ENCODE assay signal across 14 cellular contexts in the genomic region with DNA sequence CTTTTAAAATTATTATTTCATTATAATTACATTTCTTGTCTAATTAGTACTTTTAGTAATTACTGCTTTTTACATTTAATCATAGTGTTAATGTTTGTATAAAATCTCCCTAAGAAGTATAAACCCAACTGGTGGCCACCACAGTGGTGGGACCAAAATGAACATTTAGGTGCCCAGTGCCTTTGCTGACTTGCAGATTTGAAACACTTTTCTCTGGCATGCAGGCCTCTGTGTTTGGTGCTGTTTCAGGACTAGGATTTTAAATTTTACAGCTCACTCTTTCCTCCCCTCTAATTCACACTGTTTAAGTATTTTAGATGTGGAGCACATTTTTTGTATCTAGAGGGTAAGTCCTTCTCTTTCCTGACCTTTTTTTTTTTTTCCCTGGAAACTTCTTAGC. TPM values are rescaled to one million over a fixed set of nuclear protein-coding genes. Genes with fewer than 3 reads are reported as not detected.
A peak's percentile ranks its signal among the peaks of the same experiment; 100 is the strongest.
DNase-seq lines count a peak whose midpoint lies in the region; ATAC-seq, FAIRE-seq and TF ChIP-seq lines count a peak whose summit lies in the region.
"Had no signal": no experiment of that assay in that cellular context is flagged by ENCODE, and none has a peak within 500 bp of the region (broad histone marks: within the 10 kb centered on the region; RNA-seq: fewer than 3 reads in every experiment).

No MANE protein-coding gene starts in this region.

- peaks cover 0 to 33% (median 19%) of the 10 kb centered on the region in 11 experiments; a peak in 21 of 22 replicates for H3K9me3 ChIP-seq in BLaER1 treated with 17β-estradiol and CSF1 and Interleukin-3, amounts not matched to agents 10 nM and 100 nM (replicated peaks in 1 of 11)
- H3K9me3 ChIP-seq in H9 (ENCODE audit: control insufficient read depth, low read depth, low read length) (no peaks in the 10 kb centered on the region), K562 (replicated peaks; ENCODE audit: control insufficient read depth, insufficient read depth, low read depth, low read length) (no peaks in the 10 kb centered on the region)
- H3K9me3 ChIP-seq: prostate gland had no signal

- peaks cover 17% of the 10 kb centered on the region for H3K79me2 ChIP-seq in H9 (ENCODE audit: insufficient read depth, low read length)
- H3K79me2 ChIP-seq in K562 (ENCODE audit: control insufficient read depth, insufficient read depth, low read length) = peaks cover 95% of the 10 kb centered on the region

- H2BK5ac ChIP-seq in H9 (ENCODE audit: insufficient read length, low read length) = no peak overlapping the region

- H4K20me1 ChIP-seq in BLaER1 treated with 17β-estradiol and CSF1 and Interleukin-3, amounts not matched to agents 10 nM and 100 nM = peaks cover 0 to 85% (median 37%) of the 10 kb centered on the region in 11 experiments; a peak in 18 of 22 replicates
- H4K20me1 ChIP-seq in H9 (ENCODE audit: control insufficient read depth, insufficient read depth, insufficient read length) (no peaks in the 10 kb centered on the region), K562 (replicated peaks; ENCODE audit: control insufficient read depth, insufficient read depth, low read length) (0 out of 2 replicates have a peak, but pooled peaks cover 11% of the 10 kb centered on the region)

- no peak overlapping the region for H3K4me3 ChIP-seq in BLaER1 treated with 17β-estradiol and CSF1 and Interleukin-3, amounts not matched to agents 10 nM and 100 nM
- no peak overlapping the region for H3K4me3 ChIP-seq in K562
- H3K4me3 ChIP-seq: prostate gland had no signal

- H3K4me1 ChIP-seq in BLaER1 treated with 17β-estradiol and CSF1 and Interleukin-3, amounts not matched to agents 10 nM and 100 nM = peaks cover 62 to 83% (median 74%) of the 10 kb centered on the region in 10 experiments
- H3K4me1 ChIP-seq in H9 (ENCODE audit: insufficient read depth, low read length) = peaks cover 5% of the 10 kb centered on the region; the same call in 1 of the 2 replicates
- H3K4me1 ChIP-seq in K562 (replicated peaks in 1 of 2; ENCODE audit: control insufficient read depth in 2 of 2, insufficient read depth in 2 of 2, low read length in 2 of 2) = peaks cover 8 to 9% of the 10 kb centered on the region in 2 experiments; a peak in 3 of 5 replicates
- H3K4me1 ChIP-seq: prostate gland had no signal

- H3K9me3 Mint-ChIP-seq in H9 (no peaks in the 10 kb centered on the region), naive B cell (peaks cover 0 to 3% (median 0%) of the 10 kb centered on the region in 7 donors)

- peak overlapping the region; percentile 57 to 84 (median 76) for H3K4me2 ChIP-seq in BLaER1 treated with 17β-estradiol and CSF1 and Interleukin-3, amounts not matched to agents 10 nM and 100 nM
- no peak overlapping the region for H3K4me2 ChIP-seq in H9 (ENCODE audit: insufficient read depth, insufficient read length, low read length)
- no peak overlapping the region for H3K4me2 ChIP-seq in K562 (ENCODE audit: insufficient read depth, low read length)

- no peak for DNase-seq in H9
- DNase-seq in K562 (ENCODE audit: extremely low read depth in 1 of 4, low spot score in 3 of 4) = no peak
- no peak for DNase-seq in naive B cell
- DNase-seq in putamen (ENCODE audit: low spot score) = no peak
- no peak for DNase-seq in GM12891 (ENCODE audit: insufficient read length, low spot score)
- no peak for DNase-seq in SHP77 (lab: John Stamatoyannopoulos, UW)
- DNase-seq: H7, MM.1S, NCI-H2171 had no signal

- H2BK120ac ChIP-seq in H9 (ENCODE audit: low read depth, low read length, poor library complexity, severe bottlenecking) = no peak overlapping the region

- no peak overlapping the region for H2BK20ac ChIP-seq in H9 (ENCODE audit: low read depth, low read length, poor library complexity, severe bottlenecking)

- H4K5ac ChIP-seq in H9 (ENCODE audit: insufficient read length, low read depth, low read length) = no peak overlapping the region

- TF ChIP-seq RAD21 in K562 (CRISPR knock-in tag; conservative IDR thresholded peaks at IDR 0.05 in 1 of 2, IDR thresholded peaks at IDR 0.05 in 1 of 2) = no peak

- BruUV-seq in K562 (replicated peaks; lab: Mats Ljungman, UMichigan) = no TSS peak

- H2BK12ac ChIP-seq in H9 (ENCODE audit: insufficient read length, low read depth, low read length) = no peak overlapping the region

- no peaks in the 10 kb centered on the region for H3K9me1 ChIP-seq in K562 (ENCODE audit: control insufficient read depth, insufficient read depth, low read length)

- no peak overlapping the region for H3K14ac ChIP-seq in H9 (ENCODE audit: insufficient read depth, low read length)

- H3K27ac Mint-ChIP-seq in H9 = peak overlapping the region in 2 of 3 experiments; percentile 63 to 71; a peak in 3 of 7 replicates
- H3K27ac Mint-ChIP-seq in naive B cell = peak overlapping the region in 4 of 6 donors; percentile 57 to 93 (median 66)

- TF ChIP-seq POLR2A in K562 (conservative IDR thresholded peaks at IDR 0.05) (no peak), GM12891 (IDR thresholded peaks at IDR 0.05; ENCODE audit: low read depth, low read length) (no peak)

- TF ChIP-seq EP300 in K562 (IDR thresholded peaks at IDR 0.05; ENCODE audit: low read length) = no peak

- H3K23ac ChIP-seq in H9 (ENCODE audit: insufficient read length, low read depth, low read length) = no peak overlapping the region

- H2AK5ac ChIP-seq in H9 (ENCODE audit: insufficient read length, low read length) = no peak overlapping the region

- peaks cover 11 to 60% (median 42%) of the 10 kb centered on the region in 11 experiments; a peak in 21 of 22 replicates for H3K36me3 ChIP-seq in BLaER1 treated with 17β-estradiol and CSF1 and Interleukin-3, amounts not matched to agents 10 nM and 100 nM
- peaks cover 17% of the 10 kb centered on the region; the same call in 1 of the 3 replicates for H3K36me3 ChIP-seq in K562 (ENCODE audit: control insufficient read depth, insufficient read depth, low read length)
- H3K36me3 ChIP-seq: prostate gland had no signal

- POLR2A ChIA-PET in K562 (lab: Yijun Ruan, JAX) = interaction anchor here (0.6 to 1.7 kb wide), 3 partner anchors 17 to 579 kb away, joined by 3 to 4 read pairs (median 3); no protein-coding TSS in a partner anchor

- in situ Hi-C loops in K562 (cut with MboI) = no loop called here

- peak overlapping the region in 9 of 11 experiments; percentile 46 to 94 (median 66); a peak in 17 of 22 replicates for H3K27ac ChIP-seq in BLaER1 treated with 17β-estradiol and CSF1 and Interleukin-3, amounts not matched to agents 10 nM and 100 nM
- H3K27ac ChIP-seq in H9 (ENCODE audit: insufficient read length, low read depth, low read length) (no peak overlapping the region), K562 (ENCODE audit: extremely low read depth, low read depth, low read length) (no peak overlapping the region)
- H3K27ac ChIP-seq: prostate gland had no signal

- TF ChIP-seq CTCF in H9 (conservative IDR thresholded peaks at IDR 0.05) (no peak), K562 (IDR thresholded peaks at IDR 0.05 in 2 of 3, conservative IDR thresholded peaks at IDR 0.05 in 1 of 3; ENCODE audit: insufficient read depth in 2 of 3, low read depth in 1 of 3, low read length in 3 of 3) (no peak)

- H3K4ac ChIP-seq in H9 (ENCODE audit: low read depth, low read length) = no peak overlapping the region

- H3K4me1 Mint-ChIP-seq in H9 (peaks cover 35 to 41% of the 10 kb centered on the region in 2 experiments), naive B cell (peaks cover 60 to 85% (median 73%) of the 10 kb centered on the region in 3 donors)

- H3K9ac ChIP-seq in BLaER1 treated with 17β-estradiol and CSF1 and Interleukin-3, amounts not matched to agents 10 nM and 100 nM = peak overlapping the region in 8 of 11 experiments; percentile 3 to 56 (median 16); a peak in 8 of 22 replicates
- H3K9ac ChIP-seq in H9 (ENCODE audit: extremely low read depth, insufficient read length, low read length) (no peak overlapping the region), K562 (ENCODE audit: insufficient read depth in 1 of 2, low read depth in 2 of 2, low read length in 2 of 2) (no peak overlapping the region)

- no peak overlapping the region for H3K56ac ChIP-seq in H9 (ENCODE audit: insufficient read length, low read depth, low read length)

- H3K23me2 ChIP-seq in H9 (ENCODE audit: insufficient read length, low read depth, low read length, poor library complexity, severe bottlenecking) = no peaks in the 10 kb centered on the region

- intact Hi-C loops in K562 (cut with micrococcal nuclease) = no loop called here

- H4K8ac ChIP-seq in H9 (replicated peaks; ENCODE audit: insufficient read length, low read depth, low read length) = no peak overlapping the region

- H4K91ac ChIP-seq in H9 (ENCODE audit: insufficient read length, low read depth, low read length) = no peak overlapping the region

- no peak overlapping the region for H2BK15ac ChIP-seq in H9 (ENCODE audit: low read depth, low read length)

- H3K27me3 Mint-ChIP-seq in H9 (ENCODE audit: low read depth) (no peaks in the 10 kb centered on the region), naive B cell (no peaks in the 10 kb centered on the region)

- CTCF ChIA-PET in K562 (lab: Yijun Ruan, JAX; ENCODE audit: low intra/inter-chr PET ratio) = interaction anchor here (0.6 kb wide), 1 partner anchor 46 kb away, joined by 3 read pairs; no protein-coding TSS in a partner anchor

- no peak overlapping the region for H3K4me3 Mint-ChIP-seq in H9
- peak overlapping the region in 5 of 8 donors; percentile 4 to 70 (median 34) for H3K4me3 Mint-ChIP-seq in naive B cell

- H3K18ac ChIP-seq in H9 (ENCODE audit: insufficient read length, low read depth, low read length) = no peak overlapping the region

- peaks cover 3% of the 10 kb centered on the region for H3K79me1 ChIP-seq in H9 (ENCODE audit: insufficient read depth, low read depth, low read length, poor library complexity, severe bottlenecking)

- FAIRE-seq in K562 (lab: Jason Lieb, UNC) (no peak), GM12891 (lab: Jason Lieb, UNC) (no peak)

- H3T11ph ChIP-seq in H9 (ENCODE audit: low read length) = no peak overlapping the region

- H2AFZ ChIP-seq in H9 (ENCODE audit: low read length) (no peak overlapping the region), K562 (ENCODE audit: low read depth, low read length) (no peak overlapping the region)

- H3K36me3 Mint-ChIP-seq in H9 (ENCODE audit: insufficient read depth in 1 of 3, low read depth in 3 of 3) (peaks cover 9 to 17% (median 11%) of the 10 kb centered on the region in 3 experiments; a peak in 6 of 7 replicates), naive B cell (peaks cover 15 to 17% of the 10 kb centered on the region in 2 donors)

- ATAC-seq in K562 = no peak
- no peak for ATAC-seq in naive B cell (ENCODE audit: low read depth in 2 of 2)
- no peak for ATAC-seq in HG02763 (IDR thresholded peaks at IDR 0.05; ENCODE audit: unreplicated experiment)

- no peaks in the 10 kb centered on the region for H3K27me3 ChIP-seq in BLaER1 treated with 17β-estradiol and CSF1 and Interleukin-3, amounts not matched to agents 10 nM and 100 nM
- H3K27me3 ChIP-seq in H9 (ENCODE audit: insufficient read depth, low read length) (no peaks in the 10 kb centered on the region), K562 (ENCODE audit: control insufficient read depth in 2 of 2, insufficient read depth in 2 of 2, low read length in 2 of 2) (no peaks in the 10 kb centered on the region)

RNA-seq across cellular contexts. Expression of a gene that starts 17.5 kb away (rescaled TPM):
- total RNA-seq in H9 (2021) (51.7 and 52.3 TPM in 2 replicates), K562 (2014; rRNA removed) (28.7 and 29.6 TPM in 2 replicates), K562 (2014; rRNA removed; fragmentation: Illumina TruSeq; extraction: Trizol) (31.9 and 33.3 TPM in 2 replicates), K562 (2015; rRNA removed; fragmentation: Illumina TruSeq; extraction: Trizol) (29.0 and 32.3 TPM in 2 replicates), K562 (2021) (43.5 and 47.2 TPM in 2 replicates)
- total RNA-seq in K562 (2011; cell fraction: chromatin; rRNA removed; ENCODE audit: low replicate concordance) = 55.3 and 67.8 TPM in 2 replicates
- total RNA-seq in K562 (2011; cell fraction: nucleolus; rRNA removed) = 51.5 and 53.9 TPM in 2 replicates
- 80.2 and 95.0 TPM in 2 replicates for total RNA-seq in K562 (2011; cell fraction: nucleoplasm; rRNA removed)
- polyA plus RNA-seq in K562 (2011; rRNA removed) (65.0 and 84.1 TPM in 2 replicates), K562 (2014; fragmentation: Illumina TruSeq; extraction: Trizol) (42.3 and 45.6 TPM in 2 replicates), K562 (2014; fragmentation: Nextera tagmentation; extraction: Ambion mirVana) (10 to 100 TPM in 1 of 2 experiments, 1 to 10 TPM in 1; 6.0 to 19.0 TPM), K562 (2014; rRNA removed) (41.1 and 45.7 TPM in 2 replicates), naive B cell (ENCODE audit: low read depth in 6 of 6) (100 to 1,000 TPM; 107 to 132 (median 115) TPM)
- 53.0 and 66.2 TPM in 2 replicates for polyA plus RNA-seq in K562 (2011; cell fraction: cytosol; rRNA removed)
- polyA plus RNA-seq in K562 (2011; cell fraction: nucleus; rRNA removed) = 27.2 and 29.6 TPM in 2 replicates
- polyA plus RNA-seq in K562 (2012) = 34.3 and 47.4 TPM in 2 replicates
- 40.3 and 46.8 TPM in 2 replicates for polyA minus RNA-seq in K562 (2011; rRNA and poly(A)+ RNA removed)
- polyA minus RNA-seq in K562 (2011; cell fraction: cytosol; rRNA and poly(A)+ RNA removed) = 25.1 and 25.8 TPM in 2 replicates
- polyA minus RNA-seq in K562 (2011; cell fraction: nucleus; rRNA and poly(A)+ RNA removed) = 16.4 and 22.5 TPM in 2 replicates
- 20.5 TPM for polyA plus RNA-seq in GM12891 (2012; ENCODE audit: low read depth, missing spikeins)

RNA-seq across cellular contexts. Expression of a gene that starts 40.1 kb away (rescaled TPM):
- total RNA-seq in H9 (2021) = not detected in 2 replicates
- total RNA-seq in K562 (2011; cell fraction: chromatin; rRNA removed; ENCODE audit: low replicate concordance) = not detected in 2 replicates
- total RNA-seq in K562 (2011; cell fraction: nucleolus; rRNA removed) = not detected in 2 replicates
- total RNA-seq in K562 (2011; cell fraction: nucleoplasm; rRNA removed) = not detected in 2 replicates
- not detected in 2 replicates for total RNA-seq in K562 (2014; rRNA removed)
- total RNA-seq in K562 (2014; rRNA removed; fragmentation: Illumina TruSeq; extraction: Trizol) = not detected in 2 replicates
- not detected in 2 replicates for total RNA-seq in K562 (2015; rRNA removed; fragmentation: Illumina TruSeq; extraction: Trizol)
- not detected in 2 replicates for total RNA-seq in K562 (2021)
- not detected in 2 replicates for polyA plus RNA-seq in K562 (2011; rRNA removed)
- not detected in 2 replicates for polyA plus RNA-seq in K562 (2011; cell fraction: cytosol; rRNA removed)
- polyA plus RNA-seq in K562 (2011; cell fraction: nucleus; rRNA removed) = not detected in 2 replicates
- 0.08 and 0.13 TPM in 2 replicates for polyA plus RNA-seq in K562 (2012)
- not detected in 2 replicates for polyA plus RNA-seq in K562 (2014; fragmentation: Illumina TruSeq; extraction: Trizol)
- polyA plus RNA-seq in K562 (2014; fragmentation: Nextera tagmentation; extraction: Ambion mirVana) = under 1 TPM in 1 of 2 experiments, not detected in 1; 0.75 TPM
- polyA plus RNA-seq in K562 (2014; rRNA removed) = not detected in 2 replicates
- polyA minus RNA-seq in K562 (2011; rRNA and poly(A)+ RNA removed) = not detected in 2 replicates
- polyA minus RNA-seq in K562 (2011; cell fraction: cytosol; rRNA and poly(A)+ RNA removed) = not detected in 2 replicates
- not detected in 2 replicates for polyA minus RNA-seq in K562 (2011; cell fraction: nucleus; rRNA and poly(A)+ RNA removed)
- 100 to 1,000 TPM in 5 of 6 donors, 10 to 100 TPM in 1; 70.6 to 229 (median 135) TPM for polyA plus RNA-seq in naive B cell (ENCODE audit: low read depth in 6 of 6)
- 2.3 TPM for polyA plus RNA-seq in GM12891 (2012; ENCODE audit: low read depth, missing spikeins)
- total RNA-seq: dermis blood vessel endothelial cell, fibroblast of lung had no signal
- polyA plus RNA-seq: fibroblast of lung had no signal

Comparison
In these comparisons a context has a peak if more than half of its experiments do, and no peak if none do; other contexts are left out.
1. H3K27ac ChIP-seq: peak in BLaER1 treated with 17β-estradiol and CSF1 and Interleukin-3, amounts not matched to agents 10 nM and 100 nM (9 of 11); none in H9 (single experiment) and K562 (single experiment).
2. H3K4me2 ChIP-seq: peak in BLaER1 treated with 17β-estradiol and CSF1 and Interleukin-3, amounts not matched to agents 10 nM and 100 nM (11 of 11); none in H9 (single experiment) and K562 (single experiment).
3. H3K9ac ChIP-seq: peak in BLaER1 treated with 17β-estradiol and CSF1 and Interleukin-3, amounts not matched to agents 10 nM and 100 nM (8 of 11); none in H9 (single experiment) and K562 (0 of 2).
4. H3K4me3 Mint-ChIP-seq: peak in naive B cell (5 of 8); none in H9 (0 of 2).